1 cellular context compared by ENCODE assay signal in genomic region chr5:160278356-160278755, GRCh38.
TF ChIP-seq lines count a peak whose summit lies in the region.

No MANE protein-coding gene starts in this region.

TF ChIP-seq in IMR-90, 13 proteins besides CTCF, POLR2A, EP300 and RAD21 (continued from another document):
- TF ChIP-seq, protein P1, sequence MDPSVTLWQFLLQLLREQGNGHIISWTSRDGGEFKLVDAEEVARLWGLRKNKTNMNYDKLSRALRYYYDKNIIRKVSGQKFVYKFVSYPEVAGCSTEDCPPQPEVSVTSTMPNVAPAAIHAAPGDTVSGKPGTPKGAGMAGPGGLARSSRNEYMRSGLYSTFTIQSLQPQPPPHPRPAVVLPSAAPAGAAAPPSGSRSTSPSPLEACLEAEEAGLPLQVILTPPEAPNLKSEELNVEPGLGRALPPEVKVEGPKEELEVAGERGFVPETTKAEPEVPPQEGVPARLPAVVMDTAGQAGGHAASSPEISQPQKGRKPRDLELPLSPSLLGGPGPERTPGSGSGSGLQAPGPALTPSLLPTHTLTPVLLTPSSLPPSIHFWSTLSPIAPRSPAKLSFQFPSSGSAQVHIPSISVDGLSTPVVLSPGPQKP (IDR thresholded peaks at IDR 0.05; ENCODE audit: borderline replicate concordance, low read depth, low read length), result no peak
